In the genomic region with DNA sequence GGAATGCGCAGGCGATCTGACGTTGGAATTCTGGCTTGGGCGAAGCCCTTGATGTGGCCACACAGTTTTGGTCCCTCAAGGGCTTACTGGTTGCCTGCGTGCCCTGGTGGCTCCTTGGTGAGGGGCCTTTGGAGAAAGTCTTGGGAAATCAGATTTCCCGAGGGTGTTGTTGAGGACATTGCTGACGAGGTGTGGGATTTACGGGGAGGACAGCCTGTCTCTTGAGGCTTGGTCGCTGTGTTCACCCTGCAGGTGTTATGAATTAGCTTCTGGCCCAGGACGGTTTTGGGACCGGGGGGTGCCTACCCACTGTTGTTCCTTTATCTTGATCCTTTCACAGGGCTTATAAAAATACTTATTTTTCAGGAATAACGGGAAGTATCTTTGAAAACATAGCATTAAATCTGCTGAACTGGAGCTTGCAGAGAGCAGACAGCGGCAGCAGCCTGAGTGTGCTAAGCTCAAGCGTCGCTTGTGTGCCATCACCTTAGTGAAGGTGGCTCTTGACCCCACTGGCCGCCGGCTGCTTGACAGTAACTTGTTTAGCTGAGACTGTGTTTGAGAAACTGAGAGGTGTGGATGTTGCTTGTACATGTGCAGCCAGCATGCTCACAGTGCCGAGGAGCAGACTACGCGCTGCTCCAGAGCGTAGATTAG, we compare ENCODE assay signal across 1 cellular context.
TF ChIP-seq lines count a peak whose summit lies in the region.

No MANE protein-coding gene starts in this region.

TF ChIP-seq in SK-N-SH, 30 proteins besides CTCF, POLR2A, EP300 and RAD21:
- no peak for TF ChIP-seq SIN3A (IDR thresholded peaks at IDR 0.05; ENCODE audit: borderline replicate concordance, low read depth, low read length)
- no peak for TF ChIP-seq REST (IDR thresholded peaks at IDR 0.05; ENCODE audit: low read depth, low read length)
- no peak for TF ChIP-seq FOSL2 (IDR thresholded peaks at IDR 0.05; ENCODE audit: borderline replicate concordance, low read depth)
- TF ChIP-seq RCOR1 (IDR thresholded peaks at IDR 0.05; ENCODE audit: low read length), result no peak
- TF ChIP-seq, protein P1, sequence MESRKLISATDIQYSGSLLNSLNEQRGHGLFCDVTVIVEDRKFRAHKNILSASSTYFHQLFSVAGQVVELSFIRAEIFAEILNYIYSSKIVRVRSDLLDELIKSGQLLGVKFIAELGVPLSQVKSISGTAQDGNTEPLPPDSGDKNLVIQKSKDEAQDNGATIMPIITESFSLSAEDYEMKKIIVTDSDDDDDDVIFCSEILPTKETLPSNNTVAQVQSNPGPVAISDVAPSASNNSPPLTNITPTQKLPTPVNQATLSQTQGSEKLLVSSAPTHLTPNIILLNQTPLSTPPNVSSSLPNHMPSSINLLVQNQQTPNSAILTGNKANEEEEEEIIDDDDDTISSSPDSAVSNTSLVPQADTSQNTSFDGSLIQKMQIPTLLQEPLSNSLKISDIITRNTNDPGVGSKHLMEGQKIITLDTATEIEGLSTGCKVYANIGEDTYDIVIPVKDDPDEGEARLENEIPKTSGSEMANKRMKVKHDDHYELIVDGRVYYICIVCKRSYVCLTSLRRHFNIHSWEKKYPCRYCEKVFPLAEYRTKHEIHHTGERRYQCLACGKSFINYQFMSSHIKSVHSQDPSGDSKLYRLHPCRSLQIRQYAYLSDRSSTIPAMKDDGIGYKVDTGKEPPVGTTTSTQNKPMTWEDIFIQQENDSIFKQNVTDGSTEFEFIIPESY (IDR thresholded peaks at IDR 0.05; ENCODE audit: borderline replicate concordance, low read depth), result no peak
